9 cellular contexts compared by ENCODE assay signal in genomic region chr2:98508690-98509054, GRCh38.
DNase-seq lines count a peak whose midpoint lies in the region; ATAC-seq, FAIRE-seq and TF ChIP-seq lines count a peak whose summit lies in the region.
"Had no signal": no experiment of that assay in that cellular context is flagged by ENCODE, and none has a peak within 500 bp of the region (broad histone marks: within the 10 kb centered on the region; RNA-seq: fewer than 3 reads in every experiment).

No MANE protein-coding gene starts in this region.

- H3K9ac ChIP-seq in GM23248, result no peak overlapping the region

- H3K79me2 ChIP-seq in GM23248 (ENCODE audit: insufficient read depth), result 0 out of 2 replicates have a peak, but pooled peaks cover 6% of the 10 kb centered on the region

- no peaks in the 10 kb centered on the region for H3K27me3 Mint-ChIP-seq in effector memory CD8-positive, alpha-beta T cell
- no peaks in the 10 kb centered on the region for H3K27me3 Mint-ChIP-seq in Calu3 (ENCODE audit: unreplicated experiment)

- intact Hi-C loops in Calu3 (cut with micrococcal nuclease; ENCODE audit: unreplicated experiment), result no loop called here

- BruUV-seq in Calu3 (replicated peaks; lab: Mats Ljungman, UMichigan), result no TSS peak

- H3K9me3 ChIP-seq in small intestine (ENCODE audit: control insufficient read depth, low read depth), result no peaks in the 10 kb centered on the region
- H3K9me3 ChIP-seq in GM23248 (ENCODE audit: low read depth), result no peaks in the 10 kb centered on the region

- no peak overlapping the region for H3K4me2 ChIP-seq in GM23248 (ENCODE audit: unreplicated experiment)

- H3K9me2 ChIP-seq in GM23248 (ENCODE audit: insufficient read depth), result no peaks in the 10 kb centered on the region

- H3K27me3 ChIP-seq in small intestine (ENCODE audit: control insufficient read depth in 2 of 2, insufficient read depth in 2 of 2, low read length in 2 of 2) (no peaks in the 10 kb centered on the region), GM23248 (replicated peaks; ENCODE audit: insufficient read depth) (no peaks in the 10 kb centered on the region)

- ATAC-seq in effector memory CD8-positive, alpha-beta T cell (replicated peaks), result peak; percentile 87

- H3K36me3 Mint-ChIP-seq in effector memory CD8-positive, alpha-beta T cell (ENCODE audit: insufficient read depth), result peaks cover 14% of the 10 kb centered on the region
- H3K36me3 Mint-ChIP-seq in Calu3 (ENCODE audit: insufficient read depth, unreplicated experiment), result no peaks in the 10 kb centered on the region

- H2AFZ ChIP-seq in GM23248, result no peak overlapping the region

- H4K20me1 ChIP-seq in GM23248 (ENCODE audit: insufficient read depth), result no peaks in the 10 kb centered on the region

- peak overlapping the region; percentile 11 to 49 for H3K4me3 Mint-ChIP-seq in effector memory CD8-positive, alpha-beta T cell
- no peak overlapping the region for H3K4me3 Mint-ChIP-seq in Calu3 (ENCODE audit: low read depth, unreplicated experiment)

- peak overlapping the region; percentile 73 to 85 for H3K27ac Mint-ChIP-seq in effector memory CD8-positive, alpha-beta T cell
- no peak overlapping the region for H3K27ac Mint-ChIP-seq in Calu3 (ENCODE audit: unreplicated experiment)

- TF ChIP-seq CTCF in Calu3 (IDR thresholded peaks at IDR 0.05; ENCODE audit: unreplicated experiment), result no peak

- H3K4me1 Mint-ChIP-seq in effector memory CD8-positive, alpha-beta T cell (ENCODE audit: low read depth in 2 of 2), result peaks cover 81 to 92% of the 10 kb centered on the region in 2 donors
- H3K4me1 Mint-ChIP-seq in Calu3 (ENCODE audit: low read depth, unreplicated experiment), result no peaks in the 10 kb centered on the region

- H3F3A ChIP-seq in GM23248 (ENCODE audit: insufficient read depth), result 0 out of 2 replicates have a peak, but pooled peaks cover under 1% of the 10 kb centered on the region

- H3K4me1 ChIP-seq in small intestine (ENCODE audit: control insufficient read depth in 2 of 2, insufficient read depth in 1 of 2, low read depth in 1 of 2, low read length in 1 of 2), result peaks cover 0 to 14% of the 10 kb centered on the region in 2 donors
- H3K4me1 ChIP-seq in GM23248 (ENCODE audit: insufficient read depth), result peaks cover 17% of the 10 kb centered on the region; the same call in 1 of the 2 replicates

- in situ Hi-C loops in GM23248 (cut with MboI), result no loop called here

- no peaks in the 10 kb centered on the region for H3K9me3 Mint-ChIP-seq in effector memory CD8-positive, alpha-beta T cell
- peaks cover 2% of the 10 kb centered on the region for H3K9me3 Mint-ChIP-seq in Calu3 (ENCODE audit: low read depth, unreplicated experiment)

- H3K36me3 ChIP-seq in small intestine (ENCODE audit: control insufficient read depth in 2 of 2, insufficient read depth in 2 of 2, low read length in 2 of 2) (no peaks in the 10 kb centered on the region), GM23248 (ENCODE audit: low read depth) (no peaks in the 10 kb centered on the region)

- DNase-seq in GF-D8 (lab: John Stamatoyannopoulos, UW) (peak; percentile 84), small intestine (peak; percentile 40), NCI-H1092 treated with DMSO at 0.1 percent for 48 hours (lab: John Stamatoyannopoulos, UW) (no peak), Calu3 (no peak), GM23248 (no peak), HK-2 (ENCODE audit: unreplicated experiment) (no peak)
- peak; percentile 78 to 85 for DNase-seq in activated CD4-positive, alpha-beta T cell treated with anti-CD3 and anti-CD28 coated beads, Interleukin-2, amount 50 U/mL, for 48 hours
- peak in 2 of 3 experiments; percentile 38 to 44 for DNase-seq in effector memory CD8-positive, alpha-beta T cell

- H3K4me3 ChIP-seq in small intestine (ENCODE audit: low read depth in 1 of 2, low read length in 2 of 2) (no peak overlapping the region), GM23248 (no peak overlapping the region)

- H3K27ac ChIP-seq in small intestine (ENCODE audit: low read depth in 1 of 2, low read length in 1 of 2), result peak overlapping the region in 1 of 2 donors; percentile 85
- no peak overlapping the region for H3K27ac ChIP-seq in GM23248

- CTCF ChIA-PET in Calu3 (lab: Charles Lee), result no interaction called here

- 67 to 82% (median 67%) methylated on average over 9 of the region's 9 CpGs for WGBS in small intestine, 3 donors
- WGBS in GM23248 (ENCODE audit: low coverage in 1 of 2, low lambda C conversion rate in 2 of 2, missing lambda C conversion rate in 2 of 2), 2 experiments, result 94 to 96% methylated on average over 9 of the region's 9 CpGs

- FAIRE-seq in small intestine (lab: Jason Lieb, UNC), result no peak
- FAIRE-seq: G401.6 had no signal

Comparison
In these comparisons a context has a peak if more than half of its experiments do, and no peak if none do; other contexts are left out.
1. DNase-seq: peak in GF-D8 (single experiment), activated CD4-positive, alpha-beta T cell treated with anti-CD3 and anti-CD28 coated beads, Interleukin-2, amount 50 U/mL, for 48 hours (2 of 2), effector memory CD8-positive, alpha-beta T cell (2 of 3) and small intestine (single experiment); none in NCI-H1092 treated with DMSO at 0.1 percent for 48 hours (single experiment), Calu3 (single experiment), GM23248 (single experiment) and HK-2 (single experiment).